ENCODE assay signal across 4 cellular contexts in genomic region chr6:170502268-170502667, GRCh38. TPM values are rescaled to one million over a fixed set of nuclear protein-coding genes. Genes with fewer than 3 reads are reported as not detected.
DNase-seq lines count a peak whose midpoint lies in the region; ATAC-seq, FAIRE-seq and TF ChIP-seq lines count a peak whose summit lies in the region.
"Not testable (repeated sequence)": the region's sequence is repeated elsewhere in the genome, so short reads cannot be mapped to it uniquely, and the experiment has no call there.

No MANE protein-coding gene starts in this region.

- H2BK12ac ChIP-seq in trophoblast cell (ENCODE audit: low read length): not testable (repeated sequence)

- not testable (repeated sequence) for H4K8ac ChIP-seq in trophoblast cell (ENCODE audit: low read depth, low read length)

- not testable (repeated sequence) for FAIRE-seq in HepG2 (lab: Jason Lieb, UNC)

- H3K4ac ChIP-seq in trophoblast cell (ENCODE audit: low read depth, low read length): not testable (repeated sequence)

- H2AK5ac ChIP-seq in trophoblast cell (ENCODE audit: low read length): not testable (repeated sequence)

- H3K4me2 ChIP-seq in HepG2 (ENCODE audit: low read depth, low read length); trophoblast cell (ENCODE audit: low read length): not testable (repeated sequence)

- not testable (repeated sequence) for H3K4me1 ChIP-seq in HEK293 (ENCODE audit: control insufficient read depth, insufficient read depth, low read length); HepG2 (ENCODE audit: insufficient read depth, low read length); trophoblast cell (ENCODE audit: control insufficient read depth in 1 of 2, insufficient read depth in 2 of 2, low read length in 2 of 2)

- H3K4me1 Mint-ChIP-seq in endothelial cell (ENCODE audit: unreplicated experiment): not testable (repeated sequence)

- H3K14ac ChIP-seq in trophoblast cell (ENCODE audit: low read length): not testable (repeated sequence)

- not testable (repeated sequence) for H2BK120ac ChIP-seq in trophoblast cell (ENCODE audit: insufficient read depth, low read length, poor library complexity)

- peaks cover 24% of the 10 kb centered on the region for H3K36me3 Mint-ChIP-seq in endothelial cell (ENCODE audit: low read depth, unreplicated experiment)

- H3K27me3 ChIP-seq in HepG2 (ENCODE audit: control insufficient read depth in 1 of 2, insufficient read depth in 2 of 2, low read length in 2 of 2): peaks cover 2 to 18% of the 10 kb centered on the region in 2 experiments; a peak in 4 of 5 replicates
- H3K27me3 ChIP-seq in trophoblast cell (ENCODE audit: insufficient read depth, low read length): not testable (repeated sequence)

- not testable (repeated sequence) for H4K12ac ChIP-seq in trophoblast cell (ENCODE audit: low read depth, low read length)

- POLR2A ChIA-PET in HEK293 (lab: Yijun Ruan, JAX); HepG2 (lab: Yijun Ruan, JAX): not testable (repeated sequence)

- not testable (repeated sequence) for H4K20me1 ChIP-seq in HepG2 (ENCODE audit: insufficient read depth, low read length)

- peaks cover 13% of the 10 kb centered on the region for H3K9me3 Mint-ChIP-seq in endothelial cell (ENCODE audit: unreplicated experiment)

- TF ChIP-seq RAD21 in HepG2 (CRISPR knock-in tag; IDR thresholded peaks at IDR 0.05): not testable (repeated sequence)

- CTCF ChIA-PET in HEK293 (lab: Yijun Ruan, JAX); HepG2 (lab: Yijun Ruan, JAX; ENCODE audit: low intra/inter-chr PET ratio, low total read pairs): not testable (repeated sequence)

- not testable (repeated sequence) for H3K18ac ChIP-seq in trophoblast cell (ENCODE audit: low read length)

- not testable (repeated sequence) for TF ChIP-seq POLR2A in HepG2 (IDR thresholded peaks at IDR 0.05; ENCODE audit: insufficient read depth in 1 of 2, low read depth in 2 of 2, low read length in 2 of 2)

- not testable (repeated sequence) for DNase-seq in endothelial cell (ENCODE audit: low spot score); HepG2 (ENCODE audit: low spot score); trophoblast cell

- H4K91ac ChIP-seq in trophoblast cell (ENCODE audit: low read depth, low read length): not testable (repeated sequence)

- H3K23ac ChIP-seq in trophoblast cell (ENCODE audit: low read length): not testable (repeated sequence)

- H3K36me3 ChIP-seq in HEK293 (ENCODE audit: control insufficient read depth in 2 of 2, insufficient read depth in 1 of 2, low read length in 2 of 2); HepG2 (replicated peaks in 1 of 2; ENCODE audit: control insufficient read depth in 1 of 2, insufficient read depth in 2 of 2, low read length in 2 of 2); trophoblast cell (ENCODE audit: control insufficient read depth in 1 of 2, insufficient read depth in 2 of 2, low read length in 2 of 2): not testable (repeated sequence)

- not testable (repeated sequence) for TF ChIP-seq CTCF in HEK293 (tag by site-specific recombination; IDR thresholded peaks at IDR 0.05); endothelial cell (IDR thresholded peaks at IDR 0.05; ENCODE audit: unreplicated experiment); HepG2 (CRISPR knock-in tag; IDR thresholded peaks at IDR 0.05)

- 37% methylated on average over 2 of the region's 2 CpGs for WGBS in HepG2 (ENCODE audit: low lambda C conversion rate)
- WGBS in trophoblast cell (ENCODE audit: extremely low coverage, insufficient coverage, insufficient read length): no CpG with 5 or more reads among the region's 2 CpGs

- intact Hi-C loops in HepG2 (cut with micrococcal nuclease; ENCODE audit: unreplicated experiment): not testable (repeated sequence)

- H3K9ac ChIP-seq in HepG2 (ENCODE audit: insufficient read depth, low read depth, low read length); trophoblast cell (ENCODE audit: low read length): not testable (repeated sequence)

- H2BK5ac ChIP-seq in trophoblast cell (ENCODE audit: low read depth, low read length, poor library complexity): not testable (repeated sequence)

- H3K4me3 Mint-ChIP-seq in endothelial cell (ENCODE audit: unreplicated experiment): peak overlapping the region; percentile 21

- not testable (repeated sequence) for H3K79me2 ChIP-seq in HepG2 (ENCODE audit: insufficient read depth, low read length); trophoblast cell (ENCODE audit: control insufficient read depth, insufficient read depth, low read length, poor library complexity)

- not testable (repeated sequence) for H3K9me3 ChIP-seq in HEK293 (ENCODE audit: control insufficient read depth, insufficient read depth, low read depth, low read length); HepG2 (ENCODE audit: low read length)
- peaks cover 23% of the 10 kb centered on the region for H3K9me3 ChIP-seq in trophoblast cell (ENCODE audit: insufficient read depth, low read depth, low read length)

- ATAC-seq in HepG2: not testable (repeated sequence)

- H3K27ac ChIP-seq in HEK293 (ENCODE audit: extremely low read depth, low read depth, low read length); HepG2 (ENCODE audit: extremely low read length, insufficient read depth, low read length); trophoblast cell (ENCODE audit: low read depth, low read length): not testable (repeated sequence)

- not testable (repeated sequence) for H2AFZ ChIP-seq in HepG2 (ENCODE audit: low read length); trophoblast cell (ENCODE audit: insufficient read depth, low read length, poor library complexity)

- H3K4me3 ChIP-seq in HEK293 (ENCODE audit: low read depth, low read length); HepG2 (replicated peaks in 1 of 3; ENCODE audit: insufficient read depth in 1 of 3, low read depth in 2 of 3, low read length in 3 of 3): not testable (repeated sequence)
- H3K4me3 ChIP-seq in trophoblast cell (ENCODE audit: low read depth, low read length): peak overlapping the region; percentile 26

- not testable (repeated sequence) for TF ChIP-seq EP300 in HepG2 (IDR thresholded peaks at IDR 0.05; ENCODE audit: low read depth in 2 of 2, low read length in 2 of 2); HepG2 (CRISPR knock-in tag; IDR thresholded peaks at IDR 0.05; ENCODE audit: borderline replicate concordance)

- not testable (repeated sequence) for BruUV-seq in HepG2 (replicated peaks; lab: Mats Ljungman, UMichigan)

- H3K79me1 ChIP-seq in trophoblast cell (ENCODE audit: low read length): not testable (repeated sequence)

- in situ Hi-C loops in HepG2 (cut with HindIII; ENCODE audit: extremely low pct_ligation_motif_present, low pct_unique_long_range_greater_than_20kb): not testable (repeated sequence)

- not testable (repeated sequence) for H3K27ac Mint-ChIP-seq in endothelial cell (ENCODE audit: unreplicated experiment)

- H3K27me3 Mint-ChIP-seq in endothelial cell (ENCODE audit: unreplicated experiment): peaks cover 19% of the 10 kb centered on the region

RNA-seq across cellular contexts. Expression of gene PSMB1, which starts 50.8 kb away (rescaled TPM):
- 165 TPM for total RNA-seq in endothelial cell (ENCODE audit: unreplicated experiment)
- total RNA-seq in HepG2 (2016; rRNA removed; fragmentation: Illumina TruSeq; extraction: Trizol): 528 and 656 TPM in 2 replicates
- total RNA-seq in HepG2 (2016; cell fraction: cytosol; rRNA removed; fragmentation: Illumina TruSeq; extraction: Trizol; ENCODE audit: low read depth): 138 and 154 TPM in 2 replicates
- total RNA-seq in HepG2 (2016; cell fraction: insoluble cytoplasmic fraction; rRNA removed; fragmentation: Illumina TruSeq; extraction: Trizol): 533 and 708 TPM in 2 replicates
- 131 and 144 TPM in 2 replicates for total RNA-seq in HepG2 (2016; cell fraction: membrane; rRNA removed; fragmentation: Illumina TruSeq; extraction: Trizol)
- 189 and 197 TPM in 2 replicates for total RNA-seq in HepG2 (2016; cell fraction: nucleus; rRNA removed; fragmentation: Illumina TruSeq; extraction: Trizol)
- 503 and 592 TPM in 2 replicates for polyA plus RNA-seq in HepG2 (2011; rRNA removed)
- polyA plus RNA-seq in HepG2 (2011; cell fraction: cytosol; rRNA removed): 553 and 624 TPM in 2 replicates
- 134 and 176 TPM in 2 replicates for polyA plus RNA-seq in HepG2 (2011; cell fraction: nucleus; rRNA removed)
- 316 and 359 TPM in 2 replicates for polyA plus RNA-seq in HepG2 (2012)
- polyA plus RNA-seq in HepG2 (2016; cell fraction: cytosol; fragmentation: Illumina TruSeq; extraction: Trizol; ENCODE audit: low read depth): 123 and 127 TPM in 2 replicates
- polyA plus RNA-seq in HepG2 (2016; cell fraction: insoluble cytoplasmic fraction; fragmentation: Illumina TruSeq; extraction: Trizol; ENCODE audit: low read depth): 563 and 665 TPM in 2 replicates
- 98.8 and 101 TPM in 2 replicates for polyA plus RNA-seq in HepG2 (2016; cell fraction: membrane; fragmentation: Illumina TruSeq; extraction: Trizol; ENCODE audit: low read depth)
- 271 and 275 TPM in 2 replicates for polyA plus RNA-seq in HepG2 (2016; cell fraction: nucleus; fragmentation: Illumina TruSeq; extraction: Trizol; ENCODE audit: insufficient read depth, low read depth)
- polyA minus RNA-seq in HepG2 (2011; rRNA and poly(A)+ RNA removed; ENCODE audit: low replicate concordance): 133 and 200 TPM in 2 replicates
- 156 and 174 TPM in 2 replicates for polyA minus RNA-seq in HepG2 (2011; cell fraction: cytosol; rRNA and poly(A)+ RNA removed)
- 66.4 and 70.7 TPM in 2 replicates for polyA minus RNA-seq in HepG2 (2011; cell fraction: nucleus; rRNA and poly(A)+ RNA removed)
- polyA plus RNA-seq in trophoblast cell (2013): 328 and 338 TPM in 2 replicates

RNA-seq across cellular contexts. Expression of gene TBP, which starts 51.9 kb away (rescaled TPM):
- 17.1 TPM for total RNA-seq in endothelial cell (ENCODE audit: unreplicated experiment)
- 21.7 and 25.9 TPM in 2 replicates for total RNA-seq in HepG2 (2016; rRNA removed; fragmentation: Illumina TruSeq; extraction: Trizol)
- total RNA-seq in HepG2 (2016; cell fraction: cytosol; rRNA removed; fragmentation: Illumina TruSeq; extraction: Trizol; ENCODE audit: low read depth): 11.0 and 12.3 TPM in 2 replicates
- 23.7 and 24.0 TPM in 2 replicates for total RNA-seq in HepG2 (2016; cell fraction: insoluble cytoplasmic fraction; rRNA removed; fragmentation: Illumina TruSeq; extraction: Trizol)
- 19.4 and 20.4 TPM in 2 replicates for total RNA-seq in HepG2 (2016; cell fraction: membrane; rRNA removed; fragmentation: Illumina TruSeq; extraction: Trizol)
- 16.2 and 17.8 TPM in 2 replicates for total RNA-seq in HepG2 (2016; cell fraction: nucleus; rRNA removed; fragmentation: Illumina TruSeq; extraction: Trizol)
- 28.1 and 28.6 TPM in 2 replicates for polyA plus RNA-seq in HepG2 (2011; rRNA removed)
- 15.5 and 17.2 TPM in 2 replicates for polyA plus RNA-seq in HepG2 (2011; cell fraction: cytosol; rRNA removed)
- 25.9 and 40.6 TPM in 2 replicates for polyA plus RNA-seq in HepG2 (2011; cell fraction: nucleus; rRNA removed)
- 16.9 and 20.2 TPM in 2 replicates for polyA plus RNA-seq in HepG2 (2012)
- 7.1 and 9.0 TPM in 2 replicates for polyA plus RNA-seq in HepG2 (2016; cell fraction: cytosol; fragmentation: Illumina TruSeq; extraction: Trizol; ENCODE audit: low read depth)
- polyA plus RNA-seq in HepG2 (2016; cell fraction: insoluble cytoplasmic fraction; fragmentation: Illumina TruSeq; extraction: Trizol; ENCODE audit: low read depth): 35.2 and 37.1 TPM in 2 replicates
- polyA plus RNA-seq in HepG2 (2016; cell fraction: membrane; fragmentation: Illumina TruSeq; extraction: Trizol; ENCODE audit: low read depth): 11.8 and 16.0 TPM in 2 replicates
- polyA plus RNA-seq in HepG2 (2016; cell fraction: nucleus; fragmentation: Illumina TruSeq; extraction: Trizol; ENCODE audit: insufficient read depth, low read depth): 33.3 and 36.4 TPM in 2 replicates
- polyA minus RNA-seq in HepG2 (2011; rRNA and poly(A)+ RNA removed; ENCODE audit: low replicate concordance): 19.7 and 25.0 TPM in 2 replicates
- 11.2 and 12.2 TPM in 2 replicates for polyA minus RNA-seq in HepG2 (2011; cell fraction: cytosol; rRNA and poly(A)+ RNA removed)
- polyA minus RNA-seq in HepG2 (2011; cell fraction: nucleus; rRNA and poly(A)+ RNA removed): 22.9 and 24.2 TPM in 2 replicates
- polyA plus RNA-seq in trophoblast cell (2013): 24.0 and 25.4 TPM in 2 replicates
